Comparison of ENCODE assay signal across 8 cellular contexts in genomic region chr1:8015036-8015808, GRCh38. TPM values are rescaled to one million over a fixed set of nuclear protein-coding genes. Genes with fewer than 3 reads are reported as not detected.
A peak's percentile ranks its signal among the peaks of the same experiment; 100 is the strongest.
DNase-seq lines count a peak whose midpoint lies in the region; ATAC-seq and TF ChIP-seq lines count a peak whose summit lies in the region.

No MANE protein-coding gene starts in this region.

- H3K36me3 ChIP-seq in Caco-2 (ENCODE audit: control insufficient read depth, insufficient read depth, low read length) = peaks cover 4% of the 10 kb centered on the region; the same call in 1 of the 2 replicates
- H3K36me3 ChIP-seq in HEK293 (ENCODE audit: control insufficient read depth in 2 of 2, insufficient read depth in 1 of 2, low read length in 2 of 2) = peaks cover 0 to 44% of the 10 kb centered on the region in 2 experiments; a peak in 2 of 3 replicates
- H3K36me3 ChIP-seq in cardiac muscle cell = peaks cover 9% of the 10 kb centered on the region
- peaks cover 25 to 35% of the 10 kb centered on the region in 2 experiments for H3K36me3 ChIP-seq in trophoblast cell (ENCODE audit: control insufficient read depth in 1 of 2, insufficient read depth in 2 of 2, low read length in 2 of 2)

- H3K9me3 ChIP-seq in Caco-2 (no peaks in the 10 kb centered on the region), HEK293 (ENCODE audit: control insufficient read depth, insufficient read depth, low read depth, low read length) (no peaks in the 10 kb centered on the region), cardiac muscle cell (ENCODE audit: low read depth) (no peaks in the 10 kb centered on the region), trophoblast cell (ENCODE audit: insufficient read depth, low read depth, low read length) (no peaks in the 10 kb centered on the region)

- DNase-seq in Caco-2 (peak in 1 of 2 experiments; percentile 65), NOMO-1 treated with dmso at 0.1 percent for 144 hours (lab: John Stamatoyannopoulos, UW; ENCODE audit: unreplicated experiment) (peak; percentile 6), cardiac muscle cell (ENCODE audit: low read depth in 1 of 2, low spot score in 1 of 2) (peak; percentile 67 to 90), trophoblast cell (peak; percentile 76 to 94)
- DNase-seq in activated naive CD8-positive, alpha-beta T cell treated with anti-CD3 and anti-CD28 coated beads, Interleukin-2, amount 10 ng/mL, durations not matched to agents 7 days and 5 days = no peak

- H3K9ac ChIP-seq in trophoblast cell (ENCODE audit: low read length) = no peak overlapping the region

- no CpG with 5 or more reads among the region's 8 CpGs for WGBS in trophoblast cell (ENCODE audit: extremely low coverage, insufficient coverage, insufficient read length)

- H3K4me3 ChIP-seq in Caco-2 (ENCODE audit: low read depth, low read length) (no peak overlapping the region), HEK293 (ENCODE audit: low read depth, low read length) (no peak overlapping the region), cardiac muscle cell (no peak overlapping the region), trophoblast cell (ENCODE audit: low read depth, low read length) (no peak overlapping the region)

- no peak overlapping the region for H2AK5ac ChIP-seq in trophoblast cell (ENCODE audit: low read length)

- H4K91ac ChIP-seq in trophoblast cell (ENCODE audit: low read depth, low read length) = no peak overlapping the region

- H3K9me3 Mint-ChIP-seq in Caco-2 (ENCODE audit: unreplicated experiment) = no peaks in the 10 kb centered on the region
- no peaks in the 10 kb centered on the region for H3K9me3 Mint-ChIP-seq in activated naive CD8-positive, alpha-beta T cell treated with anti-CD3 and anti-CD28 coated beads, Interleukin-2, amount 10 ng/mL, durations not matched to agents 7 days and 5 days

- H4K12ac ChIP-seq in trophoblast cell (ENCODE audit: low read depth, low read length) = no peak overlapping the region

- BruUV-seq in Caco-2 (replicated peaks; lab: Mats Ljungman, UMichigan) = no TSS peak

- H2BK120ac ChIP-seq in trophoblast cell (ENCODE audit: insufficient read depth, low read length, poor library complexity) = no peak overlapping the region

- peak overlapping the region; percentile 21 for H3K4me2 ChIP-seq in trophoblast cell (ENCODE audit: low read length)

- peak; percentile 61 for ATAC-seq in activated naive CD8-positive, alpha-beta T cell treated with anti-CD3 and anti-CD28 coated beads, Interleukin-2, amount 10 ng/mL, durations not matched to agents 7 days and 5 days (ENCODE audit: low read depth)
- no peak for ATAC-seq in HG02884 (IDR thresholded peaks at IDR 0.05; ENCODE audit: unreplicated experiment)
- ATAC-seq in GM18517 (IDR thresholded peaks at IDR 0.05; ENCODE audit: unreplicated experiment) = no peak

- peaks cover 61% of the 10 kb centered on the region for H3K36me3 Mint-ChIP-seq in Caco-2 (ENCODE audit: insufficient read depth, unreplicated experiment)
- H3K36me3 Mint-ChIP-seq in activated naive CD8-positive, alpha-beta T cell treated with anti-CD3 and anti-CD28 coated beads, Interleukin-2, amount 10 ng/mL, durations not matched to agents 7 days and 5 days = no peaks in the 10 kb centered on the region

- H3K79me2 ChIP-seq in trophoblast cell (ENCODE audit: control insufficient read depth, insufficient read depth, low read length, poor library complexity) = peaks cover 16% of the 10 kb centered on the region

- H2BK5ac ChIP-seq in trophoblast cell (ENCODE audit: low read depth, low read length, poor library complexity) = no peak overlapping the region

- intact Hi-C loops in Caco-2 (cut with micrococcal nuclease; ENCODE audit: unreplicated experiment) = loop anchor here (1.0 to 2.0 kb wide), 3 partner anchors 40 to 334 kb away; no protein-coding TSS in a partner anchor

- H3K27me3 Mint-ChIP-seq in Caco-2 (ENCODE audit: insufficient read depth, unreplicated experiment) = no peaks in the 10 kb centered on the region
- peaks cover 26% of the 10 kb centered on the region for H3K27me3 Mint-ChIP-seq in activated naive CD8-positive, alpha-beta T cell treated with anti-CD3 and anti-CD28 coated beads, Interleukin-2, amount 10 ng/mL, durations not matched to agents 7 days and 5 days

- H2AFZ ChIP-seq in trophoblast cell (ENCODE audit: insufficient read depth, low read length, poor library complexity) = no peak overlapping the region

- no peak overlapping the region for H3K23ac ChIP-seq in trophoblast cell (ENCODE audit: low read length)

- POLR2A ChIA-PET in Caco-2 (lab: Charles Lee) = interaction anchor here (0.5 to 1.3 kb wide), 5 partner anchors 10 to 299 kb away, joined by 3 to 6 read pairs (median 4); no protein-coding TSS in a partner anchor
- POLR2A ChIA-PET in HEK293 (lab: Yijun Ruan, JAX) = interaction anchor here (0.8 to 1.4 kb wide), 5 partner anchors 16 to 863 kb away, joined by 3 to 6 read pairs (median 3); partner anchors contain the start of genes ENO1 and PARK7
- POLR2A ChIA-PET in activated naive CD8-positive, alpha-beta T cell treated with anti-CD3 and anti-CD28 coated beads, Interleukin-2, amount 10 ng/mL, durations not matched to agents 7 days and 5 days (lab: Charles Lee) = no interaction called here

- no peak overlapping the region for H2BK12ac ChIP-seq in trophoblast cell (ENCODE audit: low read length)

- no peak overlapping the region for H3K4me3 Mint-ChIP-seq in Caco-2 (ENCODE audit: unreplicated experiment)
- no peak overlapping the region for H3K4me3 Mint-ChIP-seq in activated naive CD8-positive, alpha-beta T cell treated with anti-CD3 and anti-CD28 coated beads, Interleukin-2, amount 10 ng/mL, durations not matched to agents 7 days and 5 days

- no peak overlapping the region for H3K18ac ChIP-seq in trophoblast cell (ENCODE audit: low read length)

- no peak overlapping the region for H3K14ac ChIP-seq in trophoblast cell (ENCODE audit: low read length)

- peak overlapping the region; percentile 72 for H3K4ac ChIP-seq in trophoblast cell (ENCODE audit: low read depth, low read length)

- H3K27ac ChIP-seq in HEK293 (ENCODE audit: extremely low read depth, low read depth, low read length) = no peak overlapping the region
- no peak overlapping the region for H3K27ac ChIP-seq in cardiac muscle cell
- peak overlapping the region; percentile 77 for H3K27ac ChIP-seq in trophoblast cell (ENCODE audit: low read depth, low read length)

- H3K27me3 ChIP-seq in Caco-2 (replicated peaks; ENCODE audit: control insufficient read depth, insufficient read depth, low read length) = no peaks in the 10 kb centered on the region
- H3K27me3 ChIP-seq in cardiac muscle cell = no peaks in the 10 kb centered on the region
- H3K27me3 ChIP-seq in trophoblast cell (ENCODE audit: insufficient read depth, low read length) = no peaks in the 10 kb centered on the region

- no peak overlapping the region for H4K8ac ChIP-seq in trophoblast cell (ENCODE audit: low read depth, low read length)

- no peak overlapping the region for H3K27ac Mint-ChIP-seq in Caco-2 (ENCODE audit: unreplicated experiment)
- no peak overlapping the region for H3K27ac Mint-ChIP-seq in activated naive CD8-positive, alpha-beta T cell treated with anti-CD3 and anti-CD28 coated beads, Interleukin-2, amount 10 ng/mL, durations not matched to agents 7 days and 5 days

- TF ChIP-seq CTCF in Caco-2 (IDR thresholded peaks at IDR 0.05; ENCODE audit: insufficient read depth in 1 of 2, low read depth in 1 of 2, low read length in 1 of 2, severe bottlenecking in 1 of 2, unreplicated experiment in 1 of 2) (peak; percentile 44 to 52), HEK293 (tag by site-specific recombination; IDR thresholded peaks at IDR 0.05) (peak; percentile 42; the same call in 1 of the 2 replicates), cardiac muscle cell (IDR thresholded peaks at IDR 0.05; ENCODE audit: low read depth, low read length) (peak; percentile 59)

- peaks cover 14% of the 10 kb centered on the region for H3K79me1 ChIP-seq in trophoblast cell (ENCODE audit: low read length)

- H3K4me1 ChIP-seq in Caco-2 (peaks cover 55% of the 10 kb centered on the region), HEK293 (ENCODE audit: control insufficient read depth, insufficient read depth, low read length) (peaks cover 44% of the 10 kb centered on the region), cardiac muscle cell (ENCODE audit: low read depth) (peaks cover 10% of the 10 kb centered on the region), trophoblast cell (ENCODE audit: control insufficient read depth in 1 of 2, insufficient read depth in 2 of 2, low read length in 2 of 2) (peaks cover 9 to 15% of the 10 kb centered on the region in 2 experiments)

- H3K4me1 Mint-ChIP-seq in Caco-2 (ENCODE audit: low read depth, unreplicated experiment) = peaks cover 46% of the 10 kb centered on the region
- H3K4me1 Mint-ChIP-seq in activated naive CD8-positive, alpha-beta T cell treated with anti-CD3 and anti-CD28 coated beads, Interleukin-2, amount 10 ng/mL, durations not matched to agents 7 days and 5 days = no peaks in the 10 kb centered on the region

- CTCF ChIA-PET in Caco-2 (lab: Charles Lee) (interaction anchor here (0.5 to 1.7 kb wide), 16 partner anchors 9 to 334 kb away, joined by 3 to 69 read pairs (median 6); no protein-coding TSS in a partner anchor), HEK293 (lab: Yijun Ruan, JAX) (interaction anchor here (0.6 to 10.6 kb wide), 46 partner anchors 9 to 834 kb away, joined by 3 to 169 read pairs (median 4); partner anchors contain the start of genes ERRFI1 and PARK7)

TF ChIP-seq in HEK293, 187 proteins besides CTCF, POLR2A, EP300 and RAD21 (continues in another document):
- TF ChIP-seq TRIM28 (IDR thresholded peaks at IDR 0.05; ENCODE audit: borderline replicate concordance, low read length) = peak; percentile 69; the same call in 1 of the 2 replicates
- TF ChIP-seq OSR2 (tag by site-specific recombination; IDR thresholded peaks at IDR 0.05) = peak; percentile 17; the same call in 1 of the 2 replicates
- TF ChIP-seq ZNF660 (tag by site-specific recombination; IDR thresholded peaks at IDR 0.05) = peak; percentile 72
- no peak for TF ChIP-seq ZNF239 (tag by site-specific recombination; IDR thresholded peaks at IDR 0.05)

RNA-seq across cellular contexts. Expression of gene ERRFI1, which starts 10.9 kb away (rescaled TPM):
- total RNA-seq in Caco-2 (2022) = 37.2 and 40.9 TPM in 2 replicates
- total RNA-seq in activated naive CD8-positive, alpha-beta T cell treated with anti-CD3 and anti-CD28 coated beads, Interleukin-2, amount 10 ng/mL, durations not matched to agents 7 days and 5 days = 1 to 10 TPM in 1 of 2 experiments, under 1 TPM in 1; 0.94 to 1.4 TPM
- total RNA-seq in cardiac muscle cell = 8.6 and 9.7 TPM in 2 replicates
- polyA plus RNA-seq in cardiac muscle cell = 7.1 and 8.3 TPM in 2 replicates
- polyA plus RNA-seq in trophoblast cell (2013) = 267 and 277 TPM in 2 replicates

RNA-seq across cellular contexts. Expression of gene PARK7, which starts 53.7 kb away (rescaled TPM):
- total RNA-seq in Caco-2 (2022) = 284 and 293 TPM in 2 replicates
- 100 to 1,000 TPM; 209 to 230 TPM for total RNA-seq in activated naive CD8-positive, alpha-beta T cell treated with anti-CD3 and anti-CD28 coated beads, Interleukin-2, amount 10 ng/mL, durations not matched to agents 7 days and 5 days
- 199 and 241 TPM in 2 replicates for total RNA-seq in cardiac muscle cell
- polyA plus RNA-seq in cardiac muscle cell = 494 and 603 TPM in 2 replicates
- 191 and 200 TPM in 2 replicates for polyA plus RNA-seq in trophoblast cell (2013)
